1 cellular context compared by ENCODE assay signal in the genomic region with DNA sequence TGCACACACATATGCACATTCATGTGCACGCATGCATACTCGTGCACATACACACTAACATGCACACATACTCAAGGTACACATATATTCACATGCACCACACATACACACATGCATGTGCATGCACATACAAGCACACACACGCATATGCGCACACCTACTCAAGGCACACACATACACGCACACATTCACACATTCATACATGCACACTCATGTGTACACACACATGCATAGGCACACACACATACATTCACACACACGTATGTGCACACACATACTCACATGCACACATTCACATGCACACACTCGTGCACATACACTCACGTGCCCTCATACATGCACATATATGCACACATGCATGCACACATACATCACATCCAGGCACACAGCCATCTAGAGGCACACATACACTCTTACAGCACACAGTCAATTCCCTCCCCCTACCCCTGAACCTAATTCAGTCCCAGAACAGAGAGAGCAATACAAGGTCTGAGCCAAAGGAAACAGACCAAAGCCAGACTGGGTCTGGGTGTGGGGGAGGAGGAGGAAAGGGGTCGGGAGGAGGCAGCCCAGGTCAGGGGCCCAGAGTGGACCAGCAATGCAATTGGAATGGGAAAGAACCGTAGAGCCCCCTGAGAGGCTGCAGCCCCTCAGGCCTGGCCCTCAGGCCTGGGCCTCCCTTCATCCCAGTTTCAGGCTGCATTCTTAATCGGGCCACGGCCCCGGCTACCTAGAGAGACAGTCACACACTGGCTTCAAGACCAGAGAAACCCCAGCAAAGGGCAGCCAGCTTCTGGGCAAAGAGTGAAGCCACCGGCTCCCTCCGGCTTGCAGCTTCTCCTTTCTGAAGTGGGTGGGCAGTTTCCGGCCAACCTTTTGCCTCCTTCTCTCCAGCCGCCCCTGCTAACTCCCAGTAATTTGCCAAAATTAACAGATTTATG.
TF ChIP-seq lines count a peak whose summit lies in the region.

No MANE protein-coding gene starts in this region.

TF ChIP-seq in HepG2, 621 proteins besides CTCF, POLR2A, EP300 and RAD21 (continued from another document):
- TF ChIP-seq, protein P1, sequence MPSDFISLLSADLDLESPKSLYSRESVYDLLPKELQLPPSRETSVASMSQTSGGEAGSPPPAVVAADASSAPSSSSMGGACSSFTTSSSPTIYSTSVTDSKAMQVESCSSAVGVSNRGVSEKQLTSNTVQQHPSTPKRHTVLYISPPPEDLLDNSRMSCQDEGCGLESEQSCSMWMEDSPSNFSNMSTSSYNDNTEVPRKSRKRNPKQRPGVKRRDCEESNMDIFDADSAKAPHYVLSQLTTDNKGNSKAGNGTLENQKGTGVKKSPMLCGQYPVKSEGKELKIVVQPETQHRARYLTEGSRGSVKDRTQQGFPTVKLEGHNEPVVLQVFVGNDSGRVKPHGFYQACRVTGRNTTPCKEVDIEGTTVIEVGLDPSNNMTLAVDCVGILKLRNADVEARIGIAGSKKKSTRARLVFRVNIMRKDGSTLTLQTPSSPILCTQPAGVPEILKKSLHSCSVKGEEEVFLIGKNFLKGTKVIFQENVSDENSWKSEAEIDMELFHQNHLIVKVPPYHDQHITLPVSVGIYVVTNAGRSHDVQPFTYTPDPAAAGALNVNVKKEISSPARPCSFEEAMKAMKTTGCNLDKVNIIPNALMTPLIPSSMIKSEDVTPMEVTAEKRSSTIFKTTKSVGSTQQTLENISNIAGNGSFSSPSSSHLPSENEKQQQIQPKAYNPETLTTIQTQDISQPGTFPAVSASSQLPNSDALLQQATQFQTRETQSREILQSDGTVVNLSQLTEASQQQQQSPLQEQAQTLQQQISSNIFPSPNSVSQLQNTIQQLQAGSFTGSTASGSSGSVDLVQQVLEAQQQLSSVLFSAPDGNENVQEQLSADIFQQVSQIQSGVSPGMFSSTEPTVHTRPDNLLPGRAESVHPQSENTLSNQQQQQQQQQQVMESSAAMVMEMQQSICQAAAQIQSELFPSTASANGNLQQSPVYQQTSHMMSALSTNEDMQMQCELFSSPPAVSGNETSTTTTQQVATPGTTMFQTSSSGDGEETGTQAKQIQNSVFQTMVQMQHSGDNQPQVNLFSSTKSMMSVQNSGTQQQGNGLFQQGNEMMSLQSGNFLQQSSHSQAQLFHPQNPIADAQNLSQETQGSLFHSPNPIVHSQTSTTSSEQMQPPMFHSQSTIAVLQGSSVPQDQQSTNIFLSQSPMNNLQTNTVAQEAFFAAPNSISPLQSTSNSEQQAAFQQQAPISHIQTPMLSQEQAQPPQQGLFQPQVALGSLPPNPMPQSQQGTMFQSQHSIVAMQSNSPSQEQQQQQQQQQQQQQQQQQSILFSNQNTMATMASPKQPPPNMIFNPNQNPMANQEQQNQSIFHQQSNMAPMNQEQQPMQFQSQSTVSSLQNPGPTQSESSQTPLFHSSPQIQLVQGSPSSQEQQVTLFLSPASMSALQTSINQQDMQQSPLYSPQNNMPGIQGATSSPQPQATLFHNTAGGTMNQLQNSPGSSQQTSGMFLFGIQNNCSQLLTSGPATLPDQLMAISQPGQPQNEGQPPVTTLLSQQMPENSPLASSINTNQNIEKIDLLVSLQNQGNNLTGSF (CRISPR knock-in tag; IDR thresholded peaks at IDR 0.05), result no peak
- TF ChIP-seq PHB2 (IDR thresholded peaks at IDR 0.05; ENCODE audit: partially characterized antibody) (peak; percentile 31), ZNF577 (CRISPR knock-in tag; IDR thresholded peaks at IDR 0.05; ENCODE audit: borderline replicate concordance, low read depth) (no peak), XBP1 (CRISPR knock-in tag; IDR thresholded peaks at IDR 0.05) (no peak), CHD4 (IDR thresholded peaks at IDR 0.05; ENCODE audit: borderline replicate concordance, low read length) (no peak), RXRB (CRISPR knock-in tag; IDR thresholded peaks at IDR 0.05; ENCODE audit: borderline replicate concordance) (no peak), ZNF703 (CRISPR knock-in tag; IDR thresholded peaks at IDR 0.05; ENCODE audit: borderline replicate concordance) (no peak), FIP1L1 (IDR thresholded peaks at IDR 0.05; ENCODE audit: borderline replicate concordance, insufficient read depth, low read depth, low read length) (no peak), CCAR2 (optimal IDR thresholded peaks at IDR 0.05; ENCODE audit: low read depth, low read length) (no peak), ZMAT3 (CRISPR knock-in tag; conservative IDR thresholded peaks at IDR 0.05) (no peak), SOX13 (IDR thresholded peaks at IDR 0.05) (no peak), SOX13 (CRISPR knock-in tag; conservative IDR thresholded peaks at IDR 0.05 in 1 of 2, IDR thresholded peaks at IDR 0.05 in 1 of 2) (no peak), ZNF672 (CRISPR knock-in tag; IDR thresholded peaks at IDR 0.05) (no peak)
- TF ChIP-seq, protein P2, sequence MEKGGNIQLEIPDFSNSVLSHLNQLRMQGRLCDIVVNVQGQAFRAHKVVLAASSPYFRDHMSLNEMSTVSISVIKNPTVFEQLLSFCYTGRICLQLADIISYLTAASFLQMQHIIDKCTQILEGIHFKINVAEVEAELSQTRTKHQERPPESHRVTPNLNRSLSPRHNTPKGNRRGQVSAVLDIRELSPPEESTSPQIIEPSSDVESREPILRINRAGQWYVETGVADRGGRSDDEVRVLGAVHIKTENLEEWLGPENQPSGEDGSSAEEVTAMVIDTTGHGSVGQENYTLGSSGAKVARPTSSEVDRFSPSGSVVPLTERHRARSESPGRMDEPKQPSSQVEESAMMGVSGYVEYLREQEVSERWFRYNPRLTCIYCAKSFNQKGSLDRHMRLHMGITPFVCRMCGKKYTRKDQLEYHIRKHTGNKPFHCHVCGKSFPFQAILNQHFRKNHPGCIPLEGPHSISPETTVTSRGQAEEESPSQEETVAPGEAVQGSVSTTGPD (CRISPR knock-in tag; IDR thresholded peaks at IDR 0.05), result no peak
- TF ChIP-seq, protein P3, sequence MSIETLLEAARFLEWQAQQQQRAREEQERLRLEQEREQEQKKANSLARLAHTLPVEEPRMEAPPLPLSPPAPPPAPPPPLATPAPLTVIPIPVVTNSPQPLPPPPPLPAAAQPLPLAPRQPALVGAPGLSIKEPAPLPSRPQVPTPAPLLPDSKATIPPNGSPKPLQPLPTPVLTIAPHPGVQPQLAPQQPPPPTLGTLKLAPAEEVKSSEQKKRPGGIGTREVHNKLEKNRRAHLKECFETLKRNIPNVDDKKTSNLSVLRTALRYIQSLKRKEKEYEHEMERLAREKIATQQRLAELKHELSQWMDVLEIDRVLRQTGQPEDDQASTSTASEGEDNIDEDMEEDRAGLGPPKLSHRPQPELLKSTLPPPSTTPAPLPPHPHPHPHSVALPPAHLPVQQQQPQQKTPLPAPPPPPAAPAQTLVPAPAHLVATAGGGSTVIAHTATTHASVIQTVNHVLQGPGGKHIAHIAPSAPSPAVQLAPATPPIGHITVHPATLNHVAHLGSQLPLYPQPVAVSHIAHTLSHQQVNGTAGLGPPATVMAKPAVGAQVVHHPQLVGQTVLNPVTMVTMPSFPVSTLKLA (IDR thresholded peaks at IDR 0.05), result peak; percentile 76
- TF ChIP-seq, protein P4, sequence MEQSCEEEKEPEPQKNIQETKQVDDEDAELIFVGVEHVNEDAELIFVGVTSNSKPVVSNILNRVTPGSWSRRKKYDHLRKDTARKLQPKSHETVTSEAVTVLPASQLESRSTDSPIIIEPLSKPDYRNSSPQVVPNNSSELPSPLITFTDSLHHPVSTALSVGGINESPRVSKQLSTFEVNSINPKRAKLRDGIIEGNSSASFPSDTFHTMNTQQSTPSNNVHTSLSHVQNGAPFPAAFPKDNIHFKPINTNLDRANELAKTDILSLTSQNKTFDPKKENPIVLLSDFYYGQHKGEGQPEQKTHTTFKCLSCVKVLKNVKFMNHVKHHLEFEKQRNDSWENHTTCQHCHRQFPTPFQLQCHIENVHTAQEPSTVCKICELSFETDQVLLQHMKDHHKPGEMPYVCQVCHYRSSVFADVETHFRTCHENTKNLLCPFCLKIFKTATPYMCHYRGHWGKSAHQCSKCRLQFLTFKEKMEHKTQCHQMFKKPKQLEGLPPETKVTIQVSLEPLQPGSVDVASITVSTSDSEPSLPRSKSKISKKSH (CRISPR knock-in tag; IDR thresholded peaks at IDR 0.05; ENCODE audit: borderline replicate concordance), result no peak
